In genomic region chr17:81299846-81300585, GRCh38 we compare ENCODE assay signal across 1 cellular context.
A peak's percentile ranks its signal among the peaks of the same experiment; 100 is the strongest.
TF ChIP-seq lines count a peak whose summit lies in the region.

No MANE protein-coding gene starts in this region.

TF ChIP-seq in HepG2, 621 proteins besides CTCF, POLR2A, EP300 and RAD21:
- TF ChIP-seq ZBTB33 (CRISPR knock-in tag; IDR thresholded peaks at IDR 0.05), result peak; percentile 15; the same call in 1 of the 2 replicates
- peak; percentile 39; the same call in 1 of the 2 replicates for TF ChIP-seq ZNF280B (CRISPR knock-in tag; IDR thresholded peaks at IDR 0.05; ENCODE audit: borderline replicate concordance)
- peak; percentile 64; the same call in 1 of the 2 replicates for TF ChIP-seq NRL (CRISPR knock-in tag; IDR thresholded peaks at IDR 0.05; ENCODE audit: borderline replicate concordance)
- TF ChIP-seq, protein P1, sequence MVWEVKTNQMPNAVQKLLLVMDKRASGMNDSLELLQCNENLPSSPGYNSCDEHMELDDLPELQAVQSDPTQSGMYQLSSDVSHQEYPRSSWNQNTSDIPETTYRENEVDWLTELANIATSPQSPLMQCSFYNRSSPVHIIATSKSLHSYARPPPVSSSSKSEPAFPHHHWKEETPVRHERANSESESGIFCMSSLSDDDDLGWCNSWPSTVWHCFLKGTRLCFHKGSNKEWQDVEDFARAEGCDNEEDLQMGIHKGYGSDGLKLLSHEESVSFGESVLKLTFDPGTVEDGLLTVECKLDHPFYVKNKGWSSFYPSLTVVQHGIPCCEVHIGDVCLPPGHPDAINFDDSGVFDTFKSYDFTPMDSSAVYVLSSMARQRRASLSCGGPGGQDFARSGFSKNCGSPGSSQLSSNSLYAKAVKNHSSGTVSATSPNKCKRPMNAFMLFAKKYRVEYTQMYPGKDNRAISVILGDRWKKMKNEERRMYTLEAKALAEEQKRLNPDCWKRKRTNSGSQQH (CRISPR knock-in tag; IDR thresholded peaks at IDR 0.05; ENCODE audit: low read depth), result 0 out of 2 replicates have a peak, but pooled peaks have one; percentile 37
- TF ChIP-seq POLR2G (IDR thresholded peaks at IDR 0.05; ENCODE audit: low read depth, low read length), result no peak
